In genomic region chr22:48581206-48581766, GRCh38 we compare ENCODE assay signal across 20 cellular contexts.
DNase-seq lines count a peak whose midpoint lies in the region; ATAC-seq and TF ChIP-seq lines count a peak whose summit lies in the region.
"Had no signal": no experiment of that assay in that cellular context is flagged by ENCODE, and none has a peak within 500 bp of the region (broad histone marks: within the 10 kb centered on the region; RNA-seq: fewer than 3 reads in every experiment).

No MANE protein-coding gene starts in this region.

- H3K4me2 ChIP-seq in SK-N-SH (no peak overlapping the region), BLaER1 (peak overlapping the region; percentile 90)

- no peak for TF ChIP-seq POLR2A in erythroblast (IDR thresholded peaks at IDR 0.05; ENCODE audit: low read length)

- H2AFZ ChIP-seq in SK-N-SH (ENCODE audit: low read depth): no peak overlapping the region

- no peak for TF ChIP-seq RAD21 in SK-N-SH (IDR thresholded peaks at IDR 0.05; ENCODE audit: low read length)

- no peak for TF ChIP-seq EP300 in SK-N-SH (IDR thresholded peaks at IDR 0.05; ENCODE audit: borderline replicate concordance in 1 of 2, low read depth in 1 of 2, low read length in 1 of 2)

- H3K36me3 Mint-ChIP-seq in chondrocyte (ENCODE audit: low read depth) (no peaks in the 10 kb centered on the region), neural crest cell (ENCODE audit: low read depth) (no peaks in the 10 kb centered on the region)
- H3K36me3 Mint-ChIP-seq: CD8-positive, alpha-beta memory T cell; IgD-negative memory B cell had no signal

- H3K4me1 Mint-ChIP-seq in chondrocyte (ENCODE audit: low read depth) (peaks cover 9% of the 10 kb centered on the region), neural crest cell (peaks cover 26% of the 10 kb centered on the region)

- no peak for TF ChIP-seq CTCF in SK-N-SH (IDR thresholded peaks at IDR 0.05)
- TF ChIP-seq CTCF in chondrocyte (IDR thresholded peaks at IDR 0.05): no peak
- no peak for TF ChIP-seq CTCF in neural crest cell (conservative IDR thresholded peaks at IDR 0.05)

- H3K9ac ChIP-seq in SK-N-SH (no peak overlapping the region), BLaER1 (no peak overlapping the region)

- WGBS in SK-N-SH (ENCODE audit: low lambda C conversion rate): 36% methylated on average over 18 of the region's 23 CpGs

- H3K27me3 Mint-ChIP-seq in chondrocyte (ENCODE audit: low read depth): no peaks in the 10 kb centered on the region
- H3K27me3 Mint-ChIP-seq in neural crest cell (ENCODE audit: low read depth): no peaks in the 10 kb centered on the region

- no peak overlapping the region for H3K27ac Mint-ChIP-seq in chondrocyte (ENCODE audit: unreplicated experiment)
- no peak overlapping the region for H3K27ac Mint-ChIP-seq in neural crest cell (ENCODE audit: unreplicated experiment)
- H3K27ac Mint-ChIP-seq: CD8-positive, alpha-beta memory T cell; IgD-negative memory B cell had no signal

- H3K4me1 ChIP-seq in SK-N-SH (ENCODE audit: control insufficient read depth in 1 of 2, insufficient read depth in 2 of 2, low read depth in 1 of 2, low read length in 1 of 2) (no peaks in the 10 kb centered on the region; a peak in 1 of 4 replicates), BLaER1 (peaks cover 67% of the 10 kb centered on the region)
- H3K4me1 ChIP-seq: Peyer's patch had no signal

- no peaks in the 10 kb centered on the region for H3K36me3 ChIP-seq in SK-N-SH (replicated peaks in 1 of 2; ENCODE audit: control insufficient read depth in 1 of 2, insufficient read depth in 2 of 2, low read length in 1 of 2)
- H3K36me3 ChIP-seq in BLaER1: no peaks in the 10 kb centered on the region
- H3K36me3 ChIP-seq: Peyer's patch had no signal

- H3K79me2 ChIP-seq in SK-N-SH (ENCODE audit: insufficient read depth): no peaks in the 10 kb centered on the region

- DNase-seq in SK-N-SH (no peak), chondrocyte (ENCODE audit: low spot score) (peak; percentile 77), neural crest cell (ENCODE audit: low read depth, low spot score) (no peak), erythroblast (lab: John Stamatoyannopoulos, UW) (no peak), ecto neural progenitor cell (ENCODE audit: low spot score) (no peak)
- DNase-seq: 8988T; C1 segment of cervical spinal cord; CD8-positive, alpha-beta memory T cell; DMS79; GOT3; Karpas-422; NCI-H1436; NCI-H446; Peyer's patch; SHP77 had no signal

- no peaks in the 10 kb centered on the region for H4K20me1 ChIP-seq in SK-N-SH (ENCODE audit: insufficient read depth)
- peaks cover 58% of the 10 kb centered on the region for H4K20me1 ChIP-seq in BLaER1

- H3K9me2 ChIP-seq in SK-N-SH: no peaks in the 10 kb centered on the region

- no peaks in the 10 kb centered on the region for H3K9me3 ChIP-seq in SK-N-SH
- H3K9me3 ChIP-seq in BLaER1: no peaks in the 10 kb centered on the region
- H3K9me3 ChIP-seq: Peyer's patch had no signal

- CTCF ChIA-PET in SK-N-SH (lab: Yijun Ruan, JAX): interaction anchor here (1.3 to 5.2 kb wide), 2 partner anchors 9 to 724 kb away, joined by 3 to 37 read pairs; no protein-coding TSS in a partner anchor

- no peak overlapping the region for H3K4me3 ChIP-seq in SK-N-SH (ENCODE audit: low read depth in 2 of 2, low read length in 1 of 2)
- peak overlapping the region; percentile 31; the same call in 1 of the 2 replicates for H3K4me3 ChIP-seq in BLaER1
- H3K4me3 ChIP-seq: Peyer's patch had no signal

- peaks cover 7% of the 10 kb centered on the region for H3F3A ChIP-seq in SK-N-SH (replicated peaks; ENCODE audit: insufficient read depth)

- H3K9me3 Mint-ChIP-seq in chondrocyte (ENCODE audit: low read depth) (no peaks in the 10 kb centered on the region), neural crest cell (no peaks in the 10 kb centered on the region)

- no peak overlapping the region for H3K27ac ChIP-seq in SK-N-SH (ENCODE audit: low read depth in 2 of 2, low read length in 1 of 2)
- no peak overlapping the region for H3K27ac ChIP-seq in BLaER1
- H3K27ac ChIP-seq: Peyer's patch had no signal

- H3K27me3 ChIP-seq in SK-N-SH (ENCODE audit: insufficient read depth): no peaks in the 10 kb centered on the region; the same call in 1 of the 2 replicates
- peaks cover 75% of the 10 kb centered on the region for H3K27me3 ChIP-seq in BLaER1
- H3K27me3 ChIP-seq: Peyer's patch had no signal

- no peak overlapping the region for H3K4me3 Mint-ChIP-seq in chondrocyte (ENCODE audit: unreplicated experiment)
- H3K4me3 Mint-ChIP-seq in neural crest cell: peak overlapping the region; percentile 17
- H3K4me3 Mint-ChIP-seq: CD8-positive, alpha-beta memory T cell; IgD-negative memory B cell had no signal

- no peak for ATAC-seq in SK-N-SH treated with all-trans-retinoic acid at 6 μM for 48 hours
- no peak for ATAC-seq in HG02840 (IDR thresholded peaks at IDR 0.05; ENCODE audit: low FRiP score, unreplicated experiment)
- ATAC-seq: HCT116 had no signal

- POLR2A ChIA-PET in SK-N-SH (lab: Yijun Ruan, JAX): no interaction called here

TF ChIP-seq in SK-N-SH treated with all-trans-retinoic acid at 6 μM for 48 hours, 23 proteins besides CTCF, POLR2A, EP300 and RAD21:
- TF ChIP-seq ARNTL (CRISPR knock-in tag; IDR thresholded peaks at IDR 0.05; ENCODE audit: borderline replicate concordance, low read depth) (no peak), ZNF8 (CRISPR knock-in tag; IDR thresholded peaks at IDR 0.05) (no peak), ZNF70 (CRISPR knock-in tag; IDR thresholded peaks at IDR 0.05) (0 out of 2 replicates have a peak, but pooled peaks have one; percentile 31)

TF ChIP-seq in SK-N-SH, 30 proteins besides CTCF, POLR2A, EP300 and RAD21:
- TF ChIP-seq IRF3 (IDR thresholded peaks at IDR 0.05; ENCODE audit: low read depth, low read length) (no peak), TAF1 (IDR thresholded peaks at IDR 0.05; ENCODE audit: borderline replicate concordance, low read depth, low read length) (no peak), RXRA (IDR thresholded peaks at IDR 0.05; ENCODE audit: borderline replicate concordance, low read depth) (no peak), RCOR1 (IDR thresholded peaks at IDR 0.05; ENCODE audit: low read length) (no peak), TCF12 (IDR thresholded peaks at IDR 0.05) (no peak), MEF2A (IDR thresholded peaks at IDR 0.05; ENCODE audit: borderline replicate concordance, low read depth) (no peak), NFIC (IDR thresholded peaks at IDR 0.05; ENCODE audit: borderline replicate concordance) (no peak), TEAD4 (IDR thresholded peaks at IDR 0.05; ENCODE audit: borderline replicate concordance, insufficient read depth) (no peak), SMC3 (IDR thresholded peaks at IDR 0.05; ENCODE audit: low read depth, low read length) (no peak), FOXJ3 (CRISPR knock-in tag; IDR thresholded peaks at IDR 0.05) (no peak), JUND (IDR thresholded peaks at IDR 0.05) (no peak), YY1 (IDR thresholded peaks at IDR 0.05; ENCODE audit: low read depth) (no peak), MXI1 (IDR thresholded peaks at IDR 0.05; ENCODE audit: low read depth, low read length) (no peak), SIN3A (IDR thresholded peaks at IDR 0.05; ENCODE audit: borderline replicate concordance, low read depth, low read length) (no peak), NRF1 (IDR thresholded peaks at IDR 0.05; ENCODE audit: low read depth, low read length) (no peak), EZH2phosphoT487 (IDR thresholded peaks at IDR 0.05; ENCODE audit: borderline replicate concordance, low read depth) (no peak), ZBTB33 (IDR thresholded peaks at IDR 0.05; ENCODE audit: borderline replicate concordance, low read depth) (no peak)
- TF ChIP-seq, protein P1, sequence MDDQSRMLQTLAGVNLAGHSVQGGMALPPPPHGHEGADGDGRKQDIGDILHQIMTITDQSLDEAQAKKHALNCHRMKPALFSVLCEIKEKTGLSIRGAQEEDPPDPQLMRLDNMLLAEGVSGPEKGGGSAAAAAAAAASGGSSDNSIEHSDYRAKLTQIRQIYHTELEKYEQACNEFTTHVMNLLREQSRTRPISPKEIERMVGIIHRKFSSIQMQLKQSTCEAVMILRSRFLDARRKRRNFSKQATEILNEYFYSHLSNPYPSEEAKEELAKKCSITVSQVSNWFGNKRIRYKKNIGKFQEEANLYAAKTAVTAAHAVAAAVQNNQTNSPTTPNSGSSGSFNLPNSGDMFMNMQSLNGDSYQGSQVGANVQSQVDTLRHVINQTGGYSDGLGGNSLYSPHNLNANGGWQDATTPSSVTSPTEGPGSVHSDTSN (IDR thresholded peaks at IDR 0.05): no peak
- TF ChIP-seq, protein P2, sequence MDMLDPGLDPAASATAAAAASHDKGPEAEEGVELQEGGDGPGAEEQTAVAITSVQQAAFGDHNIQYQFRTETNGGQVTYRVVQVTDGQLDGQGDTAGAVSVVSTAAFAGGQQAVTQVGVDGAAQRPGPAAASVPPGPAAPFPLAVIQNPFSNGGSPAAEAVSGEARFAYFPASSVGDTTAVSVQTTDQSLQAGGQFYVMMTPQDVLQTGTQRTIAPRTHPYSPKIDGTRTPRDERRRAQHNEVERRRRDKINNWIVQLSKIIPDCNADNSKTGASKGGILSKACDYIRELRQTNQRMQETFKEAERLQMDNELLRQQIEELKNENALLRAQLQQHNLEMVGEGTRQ (IDR thresholded peaks at IDR 0.05; ENCODE audit: borderline replicate concordance, low read depth, low read length): no peak
